Comparison of ENCODE assay signal across 8 cellular contexts in genomic region chr11:47847892-47848635, GRCh38. TPM values are rescaled to one million over a fixed set of nuclear protein-coding genes. Genes with fewer than 3 reads are reported as not detected.
A peak's percentile ranks its signal among the peaks of the same experiment; 100 is the strongest.
DNase-seq lines count a peak whose midpoint lies in the region; ATAC-seq and TF ChIP-seq lines count a peak whose summit lies in the region.

NUP160 (minus strand) TSS chr11:47848350; CDS start chr11:47848318, 32 bp downstream.

- H3K9ac ChIP-seq in endodermal cell (ENCODE audit: extremely low read depth, low read length, poor library complexity, severe bottlenecking) (peak within 1 kb of the TSS; percentile 99), mesendoderm (ENCODE audit: low read length) (peak within 1 kb of the TSS; percentile 99)

- peaks cover 25% of the 10 kb centered on the region for H3K79me1 ChIP-seq in mesendoderm (ENCODE audit: low read length)

- peak within 1 kb of the TSS; percentile 76 for H3K23ac ChIP-seq in mesendoderm (ENCODE audit: low read length)

- H3K4ac ChIP-seq in mesendoderm (ENCODE audit: low read depth, low read length): peak within 1 kb of the TSS; percentile 77

- TF ChIP-seq CTCF in CD4-positive, alpha-beta T cell (IDR thresholded peaks at IDR 0.05): peak; percentile 15
- TF ChIP-seq CTCF in endodermal cell (conservative IDR thresholded peaks at IDR 0.05): peak; percentile 19

- no peak within 1 kb of the TSS for H2AK5ac ChIP-seq in mesendoderm (ENCODE audit: low read length)

- H3K4me1 ChIP-seq in endodermal cell (ENCODE audit: control insufficient read depth, insufficient read depth, low read length) (peaks cover 2% of the 10 kb centered on the region), mesendoderm (ENCODE audit: control insufficient read depth, low read depth, low read length) (peaks cover 5% of the 10 kb centered on the region)

- H3K79me2 ChIP-seq in mesendoderm (ENCODE audit: control insufficient read depth, insufficient read depth, low read length): peaks cover 42% of the 10 kb centered on the region

- H3K27ac ChIP-seq in CD4-positive, alpha-beta T cell (ENCODE audit: low read depth, low read length): peak within 1 kb of the TSS; percentile 82
- H3K27ac ChIP-seq in endodermal cell (ENCODE audit: low read depth, low read length) (peak within 1 kb of the TSS; percentile 97), mesendoderm (ENCODE audit: low read depth, low read length) (peak within 1 kb of the TSS; percentile 93)

- no peaks in the 10 kb centered on the region for H3K9me3 Mint-ChIP-seq in CD4-positive, alpha-beta T cell
- no peaks in the 10 kb centered on the region for H3K9me3 Mint-ChIP-seq in endodermal cell

- no peak within 1 kb of the TSS for H2BK15ac ChIP-seq in mesendoderm (replicated peaks; ENCODE audit: low read depth)

- peak within 1 kb of the TSS; percentile 98 for H3K27ac Mint-ChIP-seq in CD4-positive, alpha-beta T cell
- H3K27ac Mint-ChIP-seq in endodermal cell: peak within 1 kb of the TSS; percentile 99

- peaks cover 66% of the 10 kb centered on the region for H3K4me1 Mint-ChIP-seq in CD4-positive, alpha-beta T cell (ENCODE audit: low read depth)
- H3K4me1 Mint-ChIP-seq in endodermal cell: peaks cover 14% of the 10 kb centered on the region

- H3K9me3 ChIP-seq in CD4-positive, alpha-beta T cell (ENCODE audit: control insufficient read depth, low read length): no peaks in the 10 kb centered on the region
- no peaks in the 10 kb centered on the region for H3K9me3 ChIP-seq in endodermal cell (ENCODE audit: control insufficient read depth, low read length)

- peak within 1 kb of the TSS; percentile 99 for H3K4me2 ChIP-seq in mesendoderm (ENCODE audit: low read length)

- H4K5ac ChIP-seq in mesendoderm (ENCODE audit: low read length): no peak within 1 kb of the TSS

- H3K4me3 ChIP-seq in endodermal cell (ENCODE audit: low read length) (peak within 1 kb of the TSS; percentile 100), mesendoderm (ENCODE audit: low read length) (peak within 1 kb of the TSS; percentile 45)

- H3K56ac ChIP-seq in mesendoderm (ENCODE audit: low read length): peak within 1 kb of the TSS; percentile 99

- intact Hi-C loops in CD4-positive, alpha-beta T cell (cut with DNase I, micrococcal nuclease): loop anchor here (1.0 to 10.0 kb wide), 7 partner anchors 81 to 671 kb away; partner anchors contain the start of genes FNBP4 (in 2 of the 2), AGBL2 (in 1 of the 2), ARFGAP2 (in 1 of the 2) and KBTBD4 (in 1 of the 2)

- peak; percentile 74 to 91 (median 82) for DNase-seq in CD4-positive, alpha-beta T cell
- DNase-seq in NOMO-1 treated with dmso at 0.1 percent for 144 hours (lab: John Stamatoyannopoulos, UW; ENCODE audit: unreplicated experiment) (peak; percentile 58), endodermal cell (peak; percentile 95), mesendoderm (peak; percentile 87)
- DNase-seq in activated CD8-positive, alpha-beta memory T cell treated with anti-CD3 and anti-CD28 coated beads, Interleukin-2, amount 50 U/mL, for 1 hour (ENCODE audit: extremely low read depth): peak; percentile 47
- peak; percentile 85 for DNase-seq in stimulated activated CD8-positive, alpha-beta memory T cell treated with anti-CD3 and anti-CD28 coated beads, Interleukin-12 subunit alpha, Interleukin-12 subunit beta, amount 100 ng/mL, for 4 hours (ENCODE audit: low read depth)

- H3K27me3 Mint-ChIP-seq in CD4-positive, alpha-beta T cell: no peaks in the 10 kb centered on the region
- H3K27me3 Mint-ChIP-seq in endodermal cell (ENCODE audit: insufficient read depth): peaks cover 2% of the 10 kb centered on the region

- peak; percentile 86 for ATAC-seq in CD4-positive, alpha-beta T cell (ENCODE audit: poor library complexity)
- ATAC-seq in GM19452 (IDR thresholded peaks at IDR 0.05; ENCODE audit: unreplicated experiment): peak; percentile 78
- ATAC-seq in HG03571 (IDR thresholded peaks at IDR 0.05; ENCODE audit: unreplicated experiment): peak; percentile 77

- H3K27me3 ChIP-seq in CD4-positive, alpha-beta T cell (ENCODE audit: control insufficient read depth, insufficient read depth, low read length): no peaks in the 10 kb centered on the region
- H3K27me3 ChIP-seq in endodermal cell (ENCODE audit: control insufficient read depth, insufficient read depth, low read length, poor library complexity, severe bottlenecking): no peaks in the 10 kb centered on the region
- no peaks in the 10 kb centered on the region for H3K27me3 ChIP-seq in mesendoderm (ENCODE audit: insufficient read depth, low read length, poor library complexity)

- 0% methylated on average over 39 to 58 of the region's 58 CpGs for WGBS in endodermal cell (ENCODE audit: insufficient coverage in 1 of 2, insufficient read length in 1 of 2), 2 experiments
- no CpG with 5 or more reads among the region's 58 CpGs for WGBS in mesendoderm (ENCODE audit: extremely low coverage, insufficient coverage, low lambda C conversion rate)

- H3K18ac ChIP-seq in mesendoderm (ENCODE audit: low read length): peak within 1 kb of the TSS; percentile 31

- no peak within 1 kb of the TSS for H2BK120ac ChIP-seq in mesendoderm (ENCODE audit: low read depth, low read length)

- H3K36me3 Mint-ChIP-seq in CD4-positive, alpha-beta T cell (ENCODE audit: low read depth): peaks cover 35% of the 10 kb centered on the region
- H3K36me3 Mint-ChIP-seq in endodermal cell (ENCODE audit: low read depth): peaks cover 15% of the 10 kb centered on the region

- H2BK5ac ChIP-seq in mesendoderm (ENCODE audit: low read length): peak within 1 kb of the TSS; percentile 78

- peak within 1 kb of the TSS; percentile 29 for H4K8ac ChIP-seq in mesendoderm (ENCODE audit: low read depth, low read length)

- CTCF ChIA-PET in CD4-positive, alpha-beta T cell (lab: Charles Lee): interaction anchor here (1.1 kb wide), 1 partner anchor 86 kb away, joined by 4 read pairs; no protein-coding TSS in a partner anchor

- POLR2A ChIA-PET in CD4-positive, alpha-beta T cell (lab: Charles Lee): interaction anchor here (0.6 to 1.9 kb wide), 18 partner anchors 8 to 633 kb away, joined by 3 to 21 read pairs (median 4); partner anchors contain the start of genes AGBL2, DDB2 and FNBP4

- peaks cover 32% of the 10 kb centered on the region for H3K36me3 ChIP-seq in endodermal cell (ENCODE audit: control insufficient read depth, insufficient read depth, low read length)
- H3K36me3 ChIP-seq in mesendoderm (ENCODE audit: control insufficient read depth, insufficient read depth, low read length): peaks cover 2% of the 10 kb centered on the region

- peak within 1 kb of the TSS; percentile 100 for H3K4me3 Mint-ChIP-seq in CD4-positive, alpha-beta T cell
- H3K4me3 Mint-ChIP-seq in endodermal cell: peak within 1 kb of the TSS; percentile 97

RNA-seq across cellular contexts. Expression of gene NUP160, which starts in this region (rescaled TPM):
- total RNA-seq in CD4-positive, alpha-beta T cell: 10 to 100 TPM; 41.9 to 47.9 TPM
- total RNA-seq in endodermal cell: 10 to 100 TPM; 82.1 to 87.6 TPM
- 65.6 TPM for polyA plus RNA-seq in endodermal cell (2013, experiment 1 of 2)
- 60.8 TPM for polyA plus RNA-seq in endodermal cell (2013, experiment 2 of 2)
- 53.8 TPM for polyA plus RNA-seq in mesendoderm (2013, experiment 1 of 2)
- polyA plus RNA-seq in mesendoderm (2013, experiment 2 of 2): 53.1 TPM

Comparison
In these comparisons a context has a peak if more than half of its experiments do, and no peak if none do; other contexts are left out.
1. Peak in every context shown above with its lines: DNase-seq, ATAC-seq, H3K4me3 ChIP-seq and H3K27ac ChIP-seq.